ENCODE assay signal across 1 cellular context in the genomic region with DNA sequence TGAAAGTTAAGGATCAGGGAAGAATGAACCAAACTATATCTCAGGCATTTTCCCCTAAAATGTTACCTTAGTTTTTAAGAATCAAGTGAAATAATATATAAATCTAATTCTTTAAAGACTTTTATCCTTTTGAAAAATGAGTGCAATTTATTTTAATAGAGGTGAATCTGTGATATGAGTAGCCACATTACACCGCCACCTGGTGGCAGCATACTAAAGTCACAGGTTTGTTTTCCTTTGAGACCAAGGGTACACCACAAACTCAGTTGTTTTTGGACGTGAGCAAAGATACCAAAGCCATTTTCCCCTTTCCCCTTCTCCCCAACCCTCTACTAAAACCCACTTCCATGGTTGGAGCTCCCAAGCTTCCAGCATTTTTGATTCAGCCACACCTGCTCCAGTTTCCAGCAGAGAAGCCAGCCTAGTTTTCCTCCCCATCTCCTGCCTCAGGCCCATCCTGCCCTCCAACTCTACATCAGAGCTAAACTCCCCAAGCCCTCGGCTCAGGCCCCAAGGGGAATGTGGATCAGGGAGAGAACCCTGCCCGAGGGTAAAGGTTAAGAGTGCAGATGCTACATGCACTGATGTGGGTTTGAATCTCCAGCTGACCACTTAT.
TF ChIP-seq lines count a peak whose summit lies in the region.

No MANE protein-coding gene starts in this region.

TF ChIP-seq in HCT116, 20 proteins besides CTCF, POLR2A, EP300 and RAD21 (continued from another document):
- TF ChIP-seq, protein P1, sequence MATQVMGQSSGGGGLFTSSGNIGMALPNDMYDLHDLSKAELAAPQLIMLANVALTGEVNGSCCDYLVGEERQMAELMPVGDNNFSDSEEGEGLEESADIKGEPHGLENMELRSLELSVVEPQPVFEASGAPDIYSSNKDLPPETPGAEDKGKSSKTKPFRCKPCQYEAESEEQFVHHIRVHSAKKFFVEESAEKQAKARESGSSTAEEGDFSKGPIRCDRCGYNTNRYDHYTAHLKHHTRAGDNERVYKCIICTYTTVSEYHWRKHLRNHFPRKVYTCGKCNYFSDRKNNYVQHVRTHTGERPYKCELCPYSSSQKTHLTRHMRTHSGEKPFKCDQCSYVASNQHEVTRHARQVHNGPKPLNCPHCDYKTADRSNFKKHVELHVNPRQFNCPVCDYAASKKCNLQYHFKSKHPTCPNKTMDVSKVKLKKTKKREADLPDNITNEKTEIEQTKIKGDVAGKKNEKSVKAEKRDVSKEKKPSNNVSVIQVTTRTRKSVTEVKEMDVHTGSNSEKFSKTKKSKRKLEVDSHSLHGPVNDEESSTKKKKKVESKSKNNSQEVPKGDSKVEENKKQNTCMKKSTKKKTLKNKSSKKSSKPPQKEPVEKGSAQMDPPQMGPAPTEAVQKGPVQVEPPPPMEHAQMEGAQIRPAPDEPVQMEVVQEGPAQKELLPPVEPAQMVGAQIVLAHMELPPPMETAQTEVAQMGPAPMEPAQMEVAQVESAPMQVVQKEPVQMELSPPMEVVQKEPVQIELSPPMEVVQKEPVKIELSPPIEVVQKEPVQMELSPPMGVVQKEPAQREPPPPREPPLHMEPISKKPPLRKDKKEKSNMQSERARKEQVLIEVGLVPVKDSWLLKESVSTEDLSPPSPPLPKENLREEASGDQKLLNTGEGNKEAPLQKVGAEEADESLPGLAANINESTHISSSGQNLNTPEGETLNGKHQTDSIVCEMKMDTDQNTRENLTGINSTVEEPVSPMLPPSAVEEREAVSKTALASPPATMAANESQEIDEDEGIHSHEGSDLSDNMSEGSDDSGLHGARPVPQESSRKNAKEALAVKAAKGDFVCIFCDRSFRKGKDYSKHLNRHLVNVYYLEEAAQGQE (IDR thresholded peaks at IDR 0.05; ENCODE audit: low read depth), result no peak
- TF ChIP-seq, protein P2, sequence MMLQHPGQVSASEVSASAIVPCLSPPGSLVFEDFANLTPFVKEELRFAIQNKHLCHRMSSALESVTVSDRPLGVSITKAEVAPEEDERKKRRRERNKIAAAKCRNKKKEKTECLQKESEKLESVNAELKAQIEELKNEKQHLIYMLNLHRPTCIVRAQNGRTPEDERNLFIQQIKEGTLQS (IDR thresholded peaks at IDR 0.05), result no peak
